Comparison of ENCODE assay signal across 8 cellular contexts in genomic region chr2:136135924-136136906, GRCh38. TPM values are rescaled to one million over a fixed set of nuclear protein-coding genes. Genes with fewer than 3 reads are reported as not detected.
DNase-seq lines count a peak whose midpoint lies in the region; ATAC-seq, FAIRE-seq and TF ChIP-seq lines count a peak whose summit lies in the region.

No MANE protein-coding gene starts in this region.

- H3K4me3 ChIP-seq in CD8-positive, alpha-beta T cell (ENCODE audit: low read depth, low read length) = peak overlapping the region; percentile 23
- H3K4me3 ChIP-seq in colonic mucosa (no peak overlapping the region), tibial artery (no peak overlapping the region)

- POLR2A ChIA-PET in CD8-positive, alpha-beta T cell (lab: Charles Lee) = interaction anchor here (0.6 to 12.2 kb wide), 29 partner anchors 9 to 248 kb away, joined by 3 to 328 read pairs (median 4); partner anchors contain the start of genes CXCR4 and DARS1

- CTCF ChIA-PET in CD8-positive, alpha-beta T cell (lab: Charles Lee) = interaction anchor here (0.6 to 2.8 kb wide), 16 partner anchors 8 to 248 kb away, joined by 3 to 14 read pairs (median 3); no protein-coding TSS in a partner anchor

- H3K4me3 Mint-ChIP-seq in CD8-positive, alpha-beta T cell = peak overlapping the region; percentile 61

- H3K27me3 ChIP-seq in CD8-positive, alpha-beta T cell (ENCODE audit: insufficient read depth, low read length) = no peaks in the 10 kb centered on the region
- H3K27me3 ChIP-seq in colonic mucosa (no peaks in the 10 kb centered on the region), tibial artery (no peaks in the 10 kb centered on the region)

- no peak for FAIRE-seq in frontal cortex (lab: Jason Lieb, UNC)

- intact Hi-C loops in CD8-positive, alpha-beta T cell (cut with DNase I, micrococcal nuclease) = loop anchor here (1.0 to 10.0 kb wide), 8 partner anchors 18 to 1081 kb away; partner anchors contain the start of genes CXCR4 (in 2 of the 2), R3HDM1 (in 1 of the 2), RAB3GAP1 (in 1 of the 2) and ZRANB3 (in 1 of the 2)
- intact Hi-C loops in colonic mucosa (cut with DNase I) = no loop called here
- intact Hi-C loops in tibial artery (cut with DNase I; ENCODE audit: low total_unique reads) = no loop called here

- TF ChIP-seq CTCF in CD8-positive, alpha-beta T cell (IDR thresholded peaks at IDR 0.05) = no peak
- TF ChIP-seq CTCF in colonic mucosa (IDR thresholded peaks at IDR 0.05) (no peak), tibial artery (IDR thresholded peaks at IDR 0.05) (no peak)

- no peaks in the 10 kb centered on the region for H3K36me3 ChIP-seq in CD8-positive, alpha-beta T cell (ENCODE audit: insufficient read depth, low read length)
- H3K36me3 ChIP-seq in colonic mucosa (no peaks in the 10 kb centered on the region), tibial artery (no peaks in the 10 kb centered on the region)

- peak; percentile 71 to 95 (median 83) for DNase-seq in CD8-positive, alpha-beta T cell
- DNase-seq in T-helper 2 cell (peak in 4 of 5 experiments; percentile 19 to 98 (median 80)), colonic mucosa (peak; percentile 20), frontal cortex (ENCODE audit: low spot score in 2 of 2) (no peak), tibial artery (no peak)
- DNase-seq in stimulated activated CD8-positive, alpha-beta memory T cell treated with anti-CD3 and anti-CD28 coated beads, Interleukin-4, amount 100 ng/mL, for 1 hour (ENCODE audit: low read depth in 2 of 2, low spot score in 1 of 2) = peak; percentile 58 to 65

- H3K27ac Mint-ChIP-seq in CD8-positive, alpha-beta T cell = peak overlapping the region; percentile 100

- peak overlapping the region; percentile 98 for H3K27ac ChIP-seq in CD8-positive, alpha-beta T cell (ENCODE audit: low read depth, low read length)
- H3K27ac ChIP-seq in colonic mucosa (peak overlapping the region; percentile 52), tibial artery (no peak overlapping the region)

- peak; percentile 52 for ATAC-seq in CD8-positive, alpha-beta T cell
- ATAC-seq in GM19468 (IDR thresholded peaks at IDR 0.05; ENCODE audit: extremely low read depth, unreplicated experiment) (peak; percentile 22), HG03565 (IDR thresholded peaks at IDR 0.05; ENCODE audit: unreplicated experiment) (peak; percentile 37)

- H3K27me3 Mint-ChIP-seq in CD8-positive, alpha-beta T cell (ENCODE audit: low read depth) = no peaks in the 10 kb centered on the region

- peaks cover 87% of the 10 kb centered on the region for H3K4me1 ChIP-seq in CD8-positive, alpha-beta T cell (ENCODE audit: insufficient read depth, low read length)
- no peaks in the 10 kb centered on the region for H3K4me1 ChIP-seq in colonic mucosa
- H3K4me1 ChIP-seq in tibial artery = peaks cover 0 to 2% (median 0%) of the 10 kb centered on the region in 4 donors

- H3K4me1 Mint-ChIP-seq in CD8-positive, alpha-beta T cell (ENCODE audit: low read depth) = peaks cover 96% of the 10 kb centered on the region

- no peaks in the 10 kb centered on the region for H3K36me3 Mint-ChIP-seq in CD8-positive, alpha-beta T cell

- H3K9me3 ChIP-seq in CD8-positive, alpha-beta T cell (ENCODE audit: low read length) = no peaks in the 10 kb centered on the region
- no peaks in the 10 kb centered on the region for H3K9me3 ChIP-seq in colonic mucosa
- H3K9me3 ChIP-seq in tibial artery = no peaks in the 10 kb centered on the region

- no peak overlapping the region for H3K9ac ChIP-seq in colonic mucosa (ENCODE audit: low read depth in 2 of 2, low read length in 2 of 2)

- no peaks in the 10 kb centered on the region for H3K9me3 Mint-ChIP-seq in CD8-positive, alpha-beta T cell

RNA-seq across cellular contexts. Expression of gene CXCR4, which starts 18.3 kb away (rescaled TPM):
- total RNA-seq in CD8-positive, alpha-beta T cell = 1,000 to 10,000 TPM; 2,159 to 2,188 TPM
- total RNA-seq in colonic mucosa (10 to 100 TPM in 1 of 2 donors, 1 to 10 TPM in 1; 3.6 to 10.5 TPM), frontal cortex (68.5 TPM)

Comparison
In these comparisons a context has a peak if more than half of its experiments do, and no peak if none do; other contexts are left out.
1. DNase-seq: peak in CD8-positive, alpha-beta T cell (7 of 7), T-helper 2 cell (4 of 5), colonic mucosa (single experiment) and stimulated activated CD8-positive, alpha-beta memory T cell treated with anti-CD3 and anti-CD28 coated beads, Interleukin-4, amount 100 ng/mL, for 1 hour (2 of 2); none in frontal cortex (0 of 2) and tibial artery (0 of 2).
2. H3K27ac ChIP-seq: peak in CD8-positive, alpha-beta T cell (single experiment) and colonic mucosa (single experiment); none in tibial artery (0 of 2).
3. RNA of gene CXCR4, which starts 18.3 kb away (total RNA-seq): 2,159 to 2,188 TPM in CD8-positive, alpha-beta T cell; 68.5 TPM in frontal cortex (single experiment) and 3.6 to 10.5 TPM in colonic mucosa; every median in the first group is over 10 times any median in the second.
4. intact Hi-C loops: an anchor here in CD8-positive, alpha-beta T cell (1.0 to 10.0 kb wide); none called in colonic mucosa and tibial artery.
5. Peak in every context shown above with its lines, with median percentiles within 50 percentile points of each other: ATAC-seq.